In the genomic region with DNA sequence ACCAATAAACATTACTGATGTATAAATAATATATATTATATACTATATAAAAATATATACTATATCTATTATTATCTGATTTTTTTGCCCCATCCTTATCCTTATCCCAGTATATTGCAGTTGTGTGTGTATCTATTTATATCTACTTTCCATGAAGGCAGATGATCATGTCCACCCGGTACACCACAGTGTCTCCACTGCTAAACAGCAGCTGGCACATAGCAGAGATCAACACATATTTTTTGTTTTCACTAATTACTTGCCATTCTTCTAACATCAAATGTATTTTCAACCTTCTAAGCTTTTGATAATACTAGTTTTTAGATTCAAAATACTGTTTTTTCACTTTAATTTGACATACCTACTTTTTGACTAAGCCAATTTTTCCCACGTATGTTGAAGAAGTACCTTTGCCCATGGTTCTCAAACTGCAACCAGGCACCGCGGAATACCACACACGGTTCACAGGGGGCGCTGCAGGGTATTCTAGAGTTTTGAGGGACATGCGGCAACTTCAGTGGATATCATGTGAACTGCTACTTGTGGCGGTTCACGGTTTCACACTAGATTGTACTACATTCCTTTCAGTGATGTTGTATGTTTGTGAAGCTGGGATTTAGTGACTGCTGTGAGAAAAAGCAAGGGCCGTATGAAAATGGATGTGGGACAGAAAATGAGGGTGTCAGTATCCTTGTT, we compare ENCODE assay signal across 9 cellular contexts.
A peak's percentile ranks its signal among the peaks of the same experiment; 100 is the strongest.
DNase-seq lines count a peak whose midpoint lies in the region; ATAC-seq, FAIRE-seq and TF ChIP-seq lines count a peak whose summit lies in the region.
"Had no signal": no experiment of that assay in that cellular context is flagged by ENCODE, and none has a peak within 500 bp of the region (broad histone marks: within the 10 kb centered on the region; RNA-seq: fewer than 3 reads in every experiment).

No MANE protein-coding gene starts in this region.

- no peaks in the 10 kb centered on the region for H3K9me3 Mint-ChIP-seq in T-helper 2 cell treated with Interferon-gamma antibody and Interleukin-4, amounts not matched to agents 5 μg/mL and 100 μg/mL, for 36 hours

- 13% methylated on average over 10 of the region's 10 CpGs for WGBS in A549 (ENCODE audit: missing lambda C conversion rate)
- WGBS in iPS DF 6.9 (ENCODE audit: insufficient coverage, insufficient read length) = no CpG with 5 or more reads among the region's 10 CpGs
- 28 to 31% methylated on average over 10 of the region's 10 CpGs for WGBS in upper lobe of left lung, 2 donors

- TF ChIP-seq CTCF in A549 (IDR thresholded peaks at IDR 0.05) (peak; percentile 47), upper lobe of left lung (IDR thresholded peaks at IDR 0.05) (peak in 4 of 6 experiments; percentile 14 to 43 (median 24))

- ATAC-seq in A549 = peak; percentile 85 to 94
- ATAC-seq in HG03060 (IDR thresholded peaks at IDR 0.05; ENCODE audit: low read depth, unreplicated experiment) = peak; percentile 96
- ATAC-seq in upper lobe of left lung (ENCODE audit: low FRiP score in 2 of 2) = no peak

- H3K27me3 ChIP-seq in iPS DF 6.9 (ENCODE audit: control insufficient read depth, insufficient read depth, low read length) = no peaks in the 10 kb centered on the region
- H3K27me3 ChIP-seq in upper lobe of left lung = no peaks in the 10 kb centered on the region

- H3K27ac Mint-ChIP-seq in T-helper 2 cell treated with Interferon-gamma antibody and Interleukin-4, amounts not matched to agents 5 μg/mL and 100 μg/mL, for 36 hours = no peak overlapping the region

- POLR2A ChIA-PET in A549 (lab: Yijun Ruan, JAX) = no interaction called here

- H3K4me3 Mint-ChIP-seq in T-helper 2 cell treated with Interferon-gamma antibody and Interleukin-4, amounts not matched to agents 5 μg/mL and 100 μg/mL, for 36 hours = no peak overlapping the region
- H3K4me3 Mint-ChIP-seq: central memory CD8-positive, alpha-beta T cell had no signal

- TF ChIP-seq RAD21 in A549 (conservative IDR thresholded peaks at IDR 0.05 in 1 of 2, IDR thresholded peaks at IDR 0.05 in 1 of 2) = peak; percentile 52 to 59

- DNase-seq in A549 (ENCODE audit: low read depth in 1 of 2, low spot score in 1 of 2) = peak; percentile 5 to 70
- no peak for DNase-seq in GM12892 (ENCODE audit: insufficient read length)
- DNase-seq in T-helper 2 cell treated with Interferon-gamma antibody and Interleukin-4, amounts not matched to agents 5 μg/mL and 100 μg/mL, for 36 hours (ENCODE audit: low spot score) = peak; percentile 5
- peak; percentile 74 for DNase-seq in iPS DF 6.9 (ENCODE audit: low read depth, low spot score)
- peak in 1 of 2 donors; percentile 28 for DNase-seq in upper lobe of left lung
- no peak for DNase-seq in NCI-H1105 treated with DMSO at 0.1 percent for 48 hours (lab: John Stamatoyannopoulos, UW)
- no peak for DNase-seq in activated gamma-delta T cell (lab: John Stamatoyannopoulos, UW)

- no peaks in the 10 kb centered on the region for H3K4me1 Mint-ChIP-seq in T-helper 2 cell treated with Interferon-gamma antibody and Interleukin-4, amounts not matched to agents 5 μg/mL and 100 μg/mL, for 36 hours (ENCODE audit: low read depth)
- H3K4me1 Mint-ChIP-seq: central memory CD8-positive, alpha-beta T cell had no signal

- H3K36me3 Mint-ChIP-seq in T-helper 2 cell treated with Interferon-gamma antibody and Interleukin-4, amounts not matched to agents 5 μg/mL and 100 μg/mL, for 36 hours (ENCODE audit: low read depth) = no peaks in the 10 kb centered on the region

- no peak overlapping the region; the same call in 2 of the 3 replicates for H3K4me2 ChIP-seq in A549

- H3K4me1 ChIP-seq in A549 = no peaks in the 10 kb centered on the region
- H3K4me1 ChIP-seq in iPS DF 6.9 (ENCODE audit: control insufficient read depth, insufficient read depth, low read length) = no peaks in the 10 kb centered on the region
- H3K4me1 ChIP-seq in upper lobe of left lung = no peaks in the 10 kb centered on the region

- TF ChIP-seq EP300 in A549 (IDR thresholded peaks at IDR 0.05) (no peak), upper lobe of left lung (IDR thresholded peaks at IDR 0.05) (no peak)

- no peaks in the 10 kb centered on the region for H3K27me3 Mint-ChIP-seq in T-helper 2 cell treated with Interferon-gamma antibody and Interleukin-4, amounts not matched to agents 5 μg/mL and 100 μg/mL, for 36 hours (ENCODE audit: low read depth)
- H3K27me3 Mint-ChIP-seq: central memory CD8-positive, alpha-beta T cell had no signal

- no peak overlapping the region for H3K4me3 ChIP-seq in A549
- no peak overlapping the region for H3K4me3 ChIP-seq in iPS DF 6.9 (ENCODE audit: low read length)
- no peak overlapping the region for H3K4me3 ChIP-seq in upper lobe of left lung

- H3K36me3 ChIP-seq in iPS DF 6.9 (ENCODE audit: control insufficient read depth, insufficient read depth, low read length) (no peaks in the 10 kb centered on the region), upper lobe of left lung (no peaks in the 10 kb centered on the region)

- TF ChIP-seq POLR2A in A549 (IDR thresholded peaks at IDR 0.05; ENCODE audit: low read length) (no peak), GM12892 (IDR thresholded peaks at IDR 0.05; ENCODE audit: low read depth, low read length) (no peak), upper lobe of left lung (IDR thresholded peaks at IDR 0.05) (no peak)

- no peak overlapping the region for H3K27ac ChIP-seq in A549
- no peak overlapping the region for H3K27ac ChIP-seq in iPS DF 6.9 (ENCODE audit: low read length)
- H3K27ac ChIP-seq in upper lobe of left lung = no peak overlapping the region

- FAIRE-seq in A549 (lab: Jason Lieb, UNC) (no peak), GM12892 (lab: Jason Lieb, UNC) (peak; percentile 91)

- no peaks in the 10 kb centered on the region for H3K9me3 ChIP-seq in A549
- H3K9me3 ChIP-seq in iPS DF 6.9 (ENCODE audit: control insufficient read depth, insufficient read depth, low read length) = no peaks in the 10 kb centered on the region
- H3K9me3 ChIP-seq in upper lobe of left lung = no peaks in the 10 kb centered on the region

- CTCF ChIA-PET in A549 (lab: Yijun Ruan, JAX) = interaction anchor here (1.7 kb wide), 1 partner anchor 14 kb away, joined by 3 read pairs; no protein-coding TSS in a partner anchor

TF ChIP-seq in A549, 52 proteins besides CTCF, POLR2A, EP300 and RAD21:
- TF ChIP-seq SMC3 (IDR thresholded peaks at IDR 0.05) (peak; percentile 44; the same call in 2 of the 3 replicates), KDM5A (IDR thresholded peaks at IDR 0.05) (no peak)
TF ChIP-seq in A549: peak in this region for 1.

Comparison
In these comparisons a context has a peak if more than half of its experiments do, and no peak if none do; other contexts are left out.
1. ATAC-seq: peak in A549 (2 of 2) and HG03060 (single experiment); none in upper lobe of left lung (0 of 2).
2. DNase-seq: peak in A549 (2 of 2), T-helper 2 cell treated with Interferon-gamma antibody and Interleukin-4, amounts not matched to agents 5 μg/mL and 100 μg/mL, for 36 hours (single experiment) and iPS DF 6.9 (single experiment); none in GM12892 (single experiment), NCI-H1105 treated with DMSO at 0.1 percent for 48 hours (single experiment) and activated gamma-delta T cell (single experiment).